Comparison of ENCODE assay signal across 1 cellular context in the genomic region with DNA sequence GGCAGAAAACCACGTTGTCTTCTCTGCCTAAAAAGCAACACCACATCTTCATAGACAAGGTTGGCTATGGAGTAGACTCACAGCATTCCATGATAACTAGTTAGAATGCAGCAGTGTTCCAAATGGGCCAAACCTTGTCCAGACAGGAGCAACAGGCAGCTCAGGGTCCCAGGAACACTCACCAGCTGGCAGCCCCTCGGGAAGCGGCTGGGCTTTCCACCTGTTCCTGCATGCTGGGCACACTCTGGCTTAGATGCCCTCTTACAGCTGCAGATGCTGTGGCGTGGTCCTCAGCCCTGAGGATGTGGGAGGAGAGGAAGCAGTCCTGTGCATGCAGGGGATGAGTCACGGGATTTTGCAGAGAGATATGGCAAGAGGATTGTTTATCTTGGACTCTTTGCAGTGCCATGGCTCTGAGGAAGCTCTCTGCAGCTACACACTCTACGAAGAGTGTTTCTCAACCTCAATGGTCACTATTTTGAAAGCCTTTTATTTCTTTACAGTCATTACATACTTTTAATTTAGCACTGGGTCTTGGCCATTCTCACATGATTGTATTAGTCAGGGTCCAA.
TF ChIP-seq lines count a peak whose summit lies in the region.

No MANE protein-coding gene starts in this region.

TF ChIP-seq in GM23338, 12 proteins besides CTCF, POLR2A, EP300 and RAD21:
- TF ChIP-seq, protein P1, sequence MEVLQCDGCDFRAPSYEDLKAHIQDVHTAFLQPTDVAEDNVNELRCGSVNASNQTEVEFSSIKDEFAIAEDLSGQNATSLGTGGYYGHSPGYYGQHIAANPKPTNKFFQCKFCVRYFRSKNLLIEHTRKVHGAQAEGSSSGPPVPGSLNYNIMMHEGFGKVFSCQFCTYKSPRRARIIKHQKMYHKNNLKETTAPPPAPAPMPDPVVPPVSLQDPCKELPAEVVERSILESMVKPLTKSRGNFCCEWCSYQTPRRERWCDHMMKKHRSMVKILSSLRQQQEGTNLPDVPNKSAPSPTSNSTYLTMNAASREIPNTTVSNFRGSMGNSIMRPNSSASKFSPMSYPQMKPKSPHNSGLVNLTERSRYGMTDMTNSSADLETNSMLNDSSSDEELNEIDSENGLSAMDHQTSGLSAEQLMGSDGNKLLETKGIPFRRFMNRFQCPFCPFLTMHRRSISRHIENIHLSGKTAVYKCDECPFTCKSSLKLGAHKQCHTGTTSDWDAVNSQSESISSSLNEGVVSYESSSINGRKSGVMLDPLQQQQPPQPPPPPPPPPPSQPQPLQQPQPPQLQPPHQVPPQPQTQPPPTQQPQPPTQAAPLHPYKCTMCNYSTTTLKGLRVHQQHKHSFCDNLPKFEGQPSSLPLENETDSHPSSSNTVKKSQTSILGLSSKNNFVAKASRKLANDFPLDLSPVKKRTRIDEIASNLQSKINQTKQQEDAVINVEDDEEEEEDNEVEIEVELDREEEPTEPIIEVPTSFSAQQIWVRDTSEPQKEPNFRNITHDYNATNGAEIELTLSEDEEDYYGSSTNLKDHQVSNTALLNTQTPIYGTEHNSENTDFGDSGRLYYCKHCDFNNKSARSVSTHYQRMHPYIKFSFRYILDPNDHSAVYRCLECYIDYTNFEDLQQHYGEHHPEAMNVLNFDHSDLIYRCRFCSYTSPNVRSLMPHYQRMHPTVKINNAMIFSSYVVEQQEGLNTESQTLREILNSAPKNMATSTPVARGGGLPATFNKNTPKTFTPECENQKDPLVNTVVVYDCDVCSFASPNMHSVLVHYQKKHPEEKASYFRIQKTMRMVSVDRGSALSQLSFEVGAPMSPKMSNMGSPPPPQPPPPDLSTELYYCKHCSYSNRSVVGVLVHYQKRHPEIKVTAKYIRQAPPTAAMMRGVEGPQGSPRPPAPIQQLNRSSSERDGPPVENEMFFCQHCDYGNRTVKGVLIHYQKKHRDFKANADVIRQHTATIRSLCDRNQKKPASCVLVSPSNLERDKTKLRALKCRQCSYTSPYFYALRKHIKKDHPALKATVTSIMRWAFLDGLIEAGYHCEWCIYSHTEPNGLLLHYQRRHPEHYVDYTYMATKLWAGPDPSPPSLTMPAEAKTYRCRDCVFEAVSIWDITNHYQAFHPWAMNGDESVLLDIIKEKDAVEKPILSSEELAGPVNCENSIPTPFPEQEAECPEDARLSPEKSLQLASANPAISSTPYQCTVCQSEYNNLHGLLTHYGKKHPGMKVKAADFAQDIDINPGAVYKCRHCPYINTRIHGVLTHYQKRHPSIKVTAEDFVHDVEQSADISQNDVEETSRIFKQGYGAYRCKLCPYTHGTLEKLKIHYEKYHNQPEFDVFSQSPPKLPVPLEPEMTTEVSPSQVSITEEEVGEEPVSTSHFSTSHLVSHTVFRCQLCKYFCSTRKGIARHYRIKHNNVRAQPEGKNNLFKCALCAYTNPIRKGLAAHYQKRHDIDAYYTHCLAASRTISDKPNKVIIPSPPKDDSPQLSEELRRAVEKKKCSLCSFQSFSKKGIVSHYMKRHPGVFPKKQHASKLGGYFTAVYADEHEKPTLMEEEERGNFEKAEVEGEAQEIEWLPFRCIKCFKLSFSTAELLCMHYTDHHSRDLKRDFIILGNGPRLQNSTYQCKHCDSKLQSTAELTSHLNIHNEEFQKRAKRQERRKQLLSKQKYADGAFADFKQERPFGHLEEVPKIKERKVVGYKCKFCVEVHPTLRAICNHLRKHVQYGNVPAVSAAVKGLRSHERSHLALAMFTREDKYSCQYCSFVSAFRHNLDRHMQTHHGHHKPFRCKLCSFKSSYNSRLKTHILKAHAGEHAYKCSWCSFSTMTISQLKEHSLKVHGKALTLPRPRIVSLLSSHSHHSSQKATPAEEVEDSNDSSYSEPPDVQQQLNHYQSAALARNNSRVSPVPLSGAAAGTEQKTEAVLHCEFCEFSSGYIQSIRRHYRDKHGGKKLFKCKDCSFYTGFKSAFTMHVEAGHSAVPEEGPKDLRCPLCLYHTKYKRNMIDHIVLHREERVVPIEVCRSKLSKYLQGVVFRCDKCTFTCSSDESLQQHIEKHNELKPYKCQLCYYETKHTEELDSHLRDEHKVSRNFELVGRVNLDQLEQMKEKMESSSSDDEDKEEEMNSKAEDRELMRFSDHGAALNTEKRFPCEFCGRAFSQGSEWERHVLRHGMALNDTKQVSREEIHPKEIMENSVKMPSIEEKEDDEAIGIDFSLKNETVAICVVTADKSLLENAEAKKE (CRISPR knock-in tag; IDR thresholded peaks at IDR 0.05): no peak
- TF ChIP-seq, protein P2, sequence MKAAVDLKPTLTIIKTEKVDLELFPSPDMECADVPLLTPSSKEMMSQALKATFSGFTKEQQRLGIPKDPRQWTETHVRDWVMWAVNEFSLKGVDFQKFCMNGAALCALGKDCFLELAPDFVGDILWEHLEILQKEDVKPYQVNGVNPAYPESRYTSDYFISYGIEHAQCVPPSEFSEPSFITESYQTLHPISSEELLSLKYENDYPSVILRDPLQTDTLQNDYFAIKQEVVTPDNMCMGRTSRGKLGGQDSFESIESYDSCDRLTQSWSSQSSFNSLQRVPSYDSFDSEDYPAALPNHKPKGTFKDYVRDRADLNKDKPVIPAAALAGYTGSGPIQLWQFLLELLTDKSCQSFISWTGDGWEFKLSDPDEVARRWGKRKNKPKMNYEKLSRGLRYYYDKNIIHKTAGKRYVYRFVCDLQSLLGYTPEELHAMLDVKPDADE (IDR thresholded peaks at IDR 0.05): no peak
- TF ChIP-seq EZH2phosphoT487 (IDR thresholded peaks at IDR 0.05; ENCODE audit: unreplicated experiment) (no peak), CREB1 (CRISPR knock-in tag; IDR thresholded peaks at IDR 0.05; ENCODE audit: low read depth) (no peak), STAT1 (IDR thresholded peaks at IDR 0.05; ENCODE audit: unreplicated experiment) (no peak), NANOG (IDR thresholded peaks at IDR 0.05; ENCODE audit: borderline replicate concordance) (no peak), JUNB (IDR thresholded peaks at IDR 0.05; ENCODE audit: unreplicated experiment) (no peak), ZNF114 (CRISPR knock-in tag; IDR thresholded peaks at IDR 0.05) (no peak), ZNF331 (CRISPR knock-in tag; IDR thresholded peaks at IDR 0.05; ENCODE audit: low read depth) (no peak), POLR2AphosphoS5 (IDR thresholded peaks at IDR 0.05; ENCODE audit: low read depth) (no peak), EZH2 (IDR thresholded peaks at IDR 0.05; ENCODE audit: low read depth, unreplicated experiment) (no peak)
- TF ChIP-seq, protein P3, sequence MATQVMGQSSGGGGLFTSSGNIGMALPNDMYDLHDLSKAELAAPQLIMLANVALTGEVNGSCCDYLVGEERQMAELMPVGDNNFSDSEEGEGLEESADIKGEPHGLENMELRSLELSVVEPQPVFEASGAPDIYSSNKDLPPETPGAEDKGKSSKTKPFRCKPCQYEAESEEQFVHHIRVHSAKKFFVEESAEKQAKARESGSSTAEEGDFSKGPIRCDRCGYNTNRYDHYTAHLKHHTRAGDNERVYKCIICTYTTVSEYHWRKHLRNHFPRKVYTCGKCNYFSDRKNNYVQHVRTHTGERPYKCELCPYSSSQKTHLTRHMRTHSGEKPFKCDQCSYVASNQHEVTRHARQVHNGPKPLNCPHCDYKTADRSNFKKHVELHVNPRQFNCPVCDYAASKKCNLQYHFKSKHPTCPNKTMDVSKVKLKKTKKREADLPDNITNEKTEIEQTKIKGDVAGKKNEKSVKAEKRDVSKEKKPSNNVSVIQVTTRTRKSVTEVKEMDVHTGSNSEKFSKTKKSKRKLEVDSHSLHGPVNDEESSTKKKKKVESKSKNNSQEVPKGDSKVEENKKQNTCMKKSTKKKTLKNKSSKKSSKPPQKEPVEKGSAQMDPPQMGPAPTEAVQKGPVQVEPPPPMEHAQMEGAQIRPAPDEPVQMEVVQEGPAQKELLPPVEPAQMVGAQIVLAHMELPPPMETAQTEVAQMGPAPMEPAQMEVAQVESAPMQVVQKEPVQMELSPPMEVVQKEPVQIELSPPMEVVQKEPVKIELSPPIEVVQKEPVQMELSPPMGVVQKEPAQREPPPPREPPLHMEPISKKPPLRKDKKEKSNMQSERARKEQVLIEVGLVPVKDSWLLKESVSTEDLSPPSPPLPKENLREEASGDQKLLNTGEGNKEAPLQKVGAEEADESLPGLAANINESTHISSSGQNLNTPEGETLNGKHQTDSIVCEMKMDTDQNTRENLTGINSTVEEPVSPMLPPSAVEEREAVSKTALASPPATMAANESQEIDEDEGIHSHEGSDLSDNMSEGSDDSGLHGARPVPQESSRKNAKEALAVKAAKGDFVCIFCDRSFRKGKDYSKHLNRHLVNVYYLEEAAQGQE (IDR thresholded peaks at IDR 0.05; ENCODE audit: unreplicated experiment): no peak
